10 cellular contexts compared by ENCODE assay signal in the genomic region with DNA sequence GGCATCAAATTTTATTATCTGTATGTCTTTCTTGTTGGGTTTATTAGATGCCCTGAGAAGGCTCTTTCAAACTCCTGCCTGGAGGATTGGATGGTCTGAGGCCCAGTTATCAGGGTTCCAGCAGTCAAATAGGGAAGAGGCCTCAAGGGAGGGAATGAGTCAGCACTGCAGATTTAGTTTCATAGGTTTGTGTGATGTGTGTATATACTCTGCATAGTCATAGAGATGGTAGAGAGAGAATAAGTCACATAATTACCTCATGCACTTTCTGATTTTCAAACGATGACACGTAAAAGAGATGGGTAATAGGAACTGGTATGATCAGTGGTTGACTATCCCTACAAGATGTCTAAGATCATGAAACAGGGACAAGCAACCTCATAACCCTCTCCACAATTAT.
A peak's percentile ranks its signal among the peaks of the same experiment; 100 is the strongest.
DNase-seq lines count a peak whose midpoint lies in the region; ATAC-seq and TF ChIP-seq lines count a peak whose summit lies in the region.
"Had no signal": no experiment of that assay in that cellular context is flagged by ENCODE, and none has a peak within 500 bp of the region (broad histone marks: within the 10 kb centered on the region; RNA-seq: fewer than 3 reads in every experiment).

No MANE protein-coding gene starts in this region.

- no peak overlapping the region for H3K4me3 ChIP-seq in choroid plexus epithelial cell (ENCODE audit: low read depth, low read length)
- H3K4me3 ChIP-seq in trophoblast cell (ENCODE audit: low read depth, low read length): no peak overlapping the region
- H3K4me3 ChIP-seq: spleen had no signal

- H3K79me2 ChIP-seq in trophoblast cell (ENCODE audit: control insufficient read depth, insufficient read depth, low read length, poor library complexity): no peaks in the 10 kb centered on the region

- no peak overlapping the region for H3K4me3 Mint-ChIP-seq in endothelial cell (ENCODE audit: unreplicated experiment)
- H3K4me3 Mint-ChIP-seq: WTC11 had no signal

- H2BK120ac ChIP-seq in trophoblast cell (ENCODE audit: insufficient read depth, low read length, poor library complexity): no peak overlapping the region

- H3K4me1 Mint-ChIP-seq in endothelial cell (ENCODE audit: unreplicated experiment): peaks cover 6% of the 10 kb centered on the region

- no peak overlapping the region for H3K4me2 ChIP-seq in trophoblast cell (ENCODE audit: low read length)

- no peak overlapping the region for H3K27ac Mint-ChIP-seq in endothelial cell (ENCODE audit: unreplicated experiment)
- H3K27ac Mint-ChIP-seq: WTC11 had no signal

- H3K36me3 ChIP-seq in trophoblast cell (ENCODE audit: control insufficient read depth in 1 of 2, insufficient read depth in 2 of 2, low read length in 2 of 2): no peaks in the 10 kb centered on the region
- H3K36me3 ChIP-seq: spleen had no signal

- H3K9me3 Mint-ChIP-seq in endothelial cell (ENCODE audit: unreplicated experiment): no peaks in the 10 kb centered on the region

- in situ Hi-C loops in GM13977 (cut with MboI; ENCODE audit: low pct_unique_long_range_greater_than_20kb, low sequenced_read_pairs, unreplicated experiment): no loop called here

- H3K27me3 Mint-ChIP-seq in endothelial cell (ENCODE audit: unreplicated experiment): no peaks in the 10 kb centered on the region

- WGBS in trophoblast cell (ENCODE audit: extremely low coverage, insufficient coverage, insufficient read length): no CpG with 5 or more reads among the region's 2 CpGs

- no peak overlapping the region for H3K9ac ChIP-seq in trophoblast cell (ENCODE audit: low read length)

- DNase-seq in GM13977 (ENCODE audit: low spot score) (peak; percentile 50), GM20000 (ENCODE audit: low spot score) (peak; percentile 61), choroid plexus epithelial cell (ENCODE audit: low read depth) (peak; percentile 44), caudate nucleus (lab: John Stamatoyannopoulos, UW) (no peak), trophoblast cell (no peak), endothelial cell (ENCODE audit: low spot score) (no peak)
- DNase-seq in stimulated activated CD4-positive, alpha-beta T cell treated with anti-CD3 and anti-CD28 coated beads, Interleukin-2, amount 100 ng/mL, for 24 hours: no peak
- DNase-seq: spleen had no signal

- no peak overlapping the region for H3K4ac ChIP-seq in trophoblast cell (ENCODE audit: low read depth, low read length)

- H3K18ac ChIP-seq in trophoblast cell (ENCODE audit: low read length): no peak overlapping the region

- H3K14ac ChIP-seq in trophoblast cell (ENCODE audit: low read length): no peak overlapping the region

- H4K12ac ChIP-seq in trophoblast cell (ENCODE audit: low read depth, low read length): no peak overlapping the region

- no peak overlapping the region for H2AFZ ChIP-seq in trophoblast cell (ENCODE audit: insufficient read depth, low read length, poor library complexity)

- peak; percentile 99 for ATAC-seq in HG03342 (IDR thresholded peaks at IDR 0.05; ENCODE audit: unreplicated experiment)
- ATAC-seq: WTC11 had no signal

- H2BK12ac ChIP-seq in trophoblast cell (ENCODE audit: low read length): no peak overlapping the region

- H2BK5ac ChIP-seq in trophoblast cell (ENCODE audit: low read depth, low read length, poor library complexity): no peak overlapping the region

- H3K36me3 Mint-ChIP-seq in endothelial cell (ENCODE audit: low read depth, unreplicated experiment): no peaks in the 10 kb centered on the region
- H3K36me3 Mint-ChIP-seq: WTC11 had no signal

- TF ChIP-seq CTCF in GM13977 (IDR thresholded peaks at IDR 0.05; ENCODE audit: extremely low read depth, insufficient read depth, missing control alignments): no peak
- TF ChIP-seq CTCF in GM20000 (IDR thresholded peaks at IDR 0.05; ENCODE audit: extremely low read depth, missing control alignments): no peak
- TF ChIP-seq CTCF in choroid plexus epithelial cell (conservative IDR thresholded peaks at IDR 0.05; ENCODE audit: low read depth, low read length): no peak
- TF ChIP-seq CTCF in endothelial cell (IDR thresholded peaks at IDR 0.05; ENCODE audit: unreplicated experiment): no peak

- H3K23ac ChIP-seq in trophoblast cell (ENCODE audit: low read length): no peak overlapping the region

- no peak overlapping the region for H4K8ac ChIP-seq in trophoblast cell (ENCODE audit: low read depth, low read length)

- H3K79me1 ChIP-seq in trophoblast cell (ENCODE audit: low read length): no peaks in the 10 kb centered on the region

- H3K27ac ChIP-seq in caudate nucleus (ENCODE audit: low read depth, low read length) (no peak overlapping the region), trophoblast cell (ENCODE audit: low read depth, low read length) (no peak overlapping the region)
- H3K27ac ChIP-seq: spleen had no signal

- no peak overlapping the region for H2AK5ac ChIP-seq in trophoblast cell (ENCODE audit: low read length)

- no peaks in the 10 kb centered on the region for H3K9me3 ChIP-seq in trophoblast cell (ENCODE audit: insufficient read depth, low read depth, low read length)
- H3K9me3 ChIP-seq: spleen had no signal

- no peak overlapping the region for H4K91ac ChIP-seq in trophoblast cell (ENCODE audit: low read depth, low read length)

- no peaks in the 10 kb centered on the region for H3K27me3 ChIP-seq in trophoblast cell (ENCODE audit: insufficient read depth, low read length)
- H3K27me3 ChIP-seq: spleen had no signal

- no peaks in the 10 kb centered on the region for H3K4me1 ChIP-seq in trophoblast cell (ENCODE audit: control insufficient read depth in 1 of 2, insufficient read depth in 2 of 2, low read length in 2 of 2)
- H3K4me1 ChIP-seq: spleen had no signal

Comparison
In these comparisons a context has a peak if more than half of its experiments do, and no peak if none do; other contexts are left out.
1. DNase-seq: peak in GM13977 (single experiment), GM20000 (single experiment) and choroid plexus epithelial cell (single experiment); none in caudate nucleus (0 of 61), trophoblast cell (0 of 2), stimulated activated CD4-positive, alpha-beta T cell treated with anti-CD3 and anti-CD28 coated beads, Interleukin-2, amount 100 ng/mL, for 24 hours (0 of 2) and endothelial cell (single experiment).